ENCODE assay signal across 8 cellular contexts in genomic region chr2:68253211-68254068, GRCh38.
A peak's percentile ranks its signal among the peaks of the same experiment; 100 is the strongest.
DNase-seq lines count a peak whose midpoint lies in the region; ATAC-seq and TF ChIP-seq lines count a peak whose summit lies in the region.

No MANE protein-coding gene starts in this region.

- H3K9me3 ChIP-seq in parathyroid adenoma (ENCODE audit: control insufficient read depth, low read length) = no peaks in the 10 kb centered on the region

- TF ChIP-seq CTCF in C4-2B (conservative IDR thresholded peaks at IDR 0.05) (no peak), fibroblast of mammary gland (conservative IDR thresholded peaks at IDR 0.05; ENCODE audit: control insufficient read depth, insufficient read depth, low read depth, low read length) (no peak), parathyroid adenoma (IDR thresholded peaks at IDR 0.05) (no peak)

- peaks cover 22% of the 10 kb centered on the region for H3K79me2 ChIP-seq in parathyroid adenoma

- H3K36me3 ChIP-seq in parathyroid adenoma (ENCODE audit: control insufficient read depth, insufficient read depth, low read length) = no peaks in the 10 kb centered on the region

- H3K27ac ChIP-seq in C4-2B = peak overlapping the region; percentile 92
- peak overlapping the region; percentile 94 for H3K27ac ChIP-seq in parathyroid adenoma

- H3K4me2 ChIP-seq in parathyroid adenoma (ENCODE audit: low read length) = peak overlapping the region; percentile 93

- peak overlapping the region; percentile 91 for H2AFZ ChIP-seq in parathyroid adenoma

- peak overlapping the region; percentile 93 for H3K4me3 ChIP-seq in fibroblast of mammary gland (ENCODE audit: control insufficient read depth, low read depth, low read length)
- H3K4me3 ChIP-seq in parathyroid adenoma (ENCODE audit: low read depth, low read length) = peak overlapping the region; percentile 65

- ATAC-seq in HG03354 (IDR thresholded peaks at IDR 0.05; ENCODE audit: poor library complexity, severe bottlenecking, unreplicated experiment) = no peak

- in situ Hi-C loops in KBM-7 (cut with MboI; ENCODE audit: low pct_unique_long_range_greater_than_20kb, low sequenced_read_pairs) = no loop called here

- H3K9ac ChIP-seq in parathyroid adenoma = peak overlapping the region; percentile 56

- H3K27me3 ChIP-seq in parathyroid adenoma (ENCODE audit: control insufficient read depth, insufficient read depth, low read length) = no peaks in the 10 kb centered on the region

- peak; percentile 61 for DNase-seq in KBM-7
- DNase-seq in activated CD4-positive, alpha-beta T cell treated with anti-CD3 and anti-CD28 coated beads, Interleukin-2, amount 50 U/mL, for 48 hours = peak; percentile 19 to 32
- peak; percentile 39 for DNase-seq in fibroblast of mammary gland (ENCODE audit: low read depth)
- no peak for DNase-seq in NCI-H128 (lab: John Stamatoyannopoulos, UW; ENCODE audit: unreplicated experiment)
- no peak for DNase-seq in NCI-H526 treated with DMSO at 0.1 percent for 48 hours (lab: John Stamatoyannopoulos, UW)

- peaks cover 20% of the 10 kb centered on the region for H3K4me1 ChIP-seq in parathyroid adenoma

Comparison
In these comparisons a context has a peak if more than half of its experiments do, and no peak if none do; other contexts are left out.
1. DNase-seq: peak in KBM-7 (single experiment), activated CD4-positive, alpha-beta T cell treated with anti-CD3 and anti-CD28 coated beads, Interleukin-2, amount 50 U/mL, for 48 hours (2 of 2) and fibroblast of mammary gland (single experiment); none in NCI-H128 (single experiment) and NCI-H526 treated with DMSO at 0.1 percent for 48 hours (single experiment).